ENCODE assay signal across 1 cellular context in the genomic region with DNA sequence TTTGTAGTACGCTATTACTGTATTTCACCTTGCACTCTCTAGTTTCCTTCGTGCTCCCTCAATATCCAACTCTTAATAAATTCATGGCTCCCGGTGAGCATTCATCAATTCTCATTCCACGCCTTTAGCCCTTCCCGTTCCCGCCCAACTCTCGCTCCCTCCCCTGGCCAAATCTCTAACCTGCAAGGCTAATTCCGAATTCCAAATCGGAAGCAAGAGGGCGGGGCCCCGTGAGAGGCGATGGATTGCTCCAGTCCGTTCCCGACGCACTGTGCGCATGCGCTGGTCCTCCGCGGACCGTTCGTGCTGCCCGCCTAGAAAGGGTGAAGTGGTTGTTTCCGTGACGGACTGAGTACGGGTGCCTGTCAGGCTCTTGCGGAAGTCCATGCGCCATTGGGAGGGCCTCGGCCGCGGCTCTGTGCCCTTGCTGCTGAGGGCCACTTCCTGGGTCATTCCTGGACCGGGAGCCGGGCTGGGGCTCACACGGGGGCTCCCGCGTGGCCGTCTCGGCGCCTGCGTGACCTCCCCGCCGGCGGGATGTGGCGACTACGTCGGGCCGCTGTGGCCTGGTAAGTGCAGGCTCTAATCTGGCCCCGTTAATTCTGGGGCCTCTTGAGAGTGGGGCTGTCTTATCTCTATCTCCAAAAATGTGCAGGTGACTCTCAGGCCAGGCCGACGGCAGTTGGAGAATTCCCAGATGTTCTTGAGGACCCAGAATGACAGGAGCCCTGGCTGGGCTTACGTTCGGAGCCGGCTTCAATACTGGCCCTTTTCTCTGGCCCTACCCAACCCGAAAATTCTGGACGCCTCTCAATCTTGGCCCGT.
TF ChIP-seq lines count a peak whose summit lies in the region.

A gene with protein sequence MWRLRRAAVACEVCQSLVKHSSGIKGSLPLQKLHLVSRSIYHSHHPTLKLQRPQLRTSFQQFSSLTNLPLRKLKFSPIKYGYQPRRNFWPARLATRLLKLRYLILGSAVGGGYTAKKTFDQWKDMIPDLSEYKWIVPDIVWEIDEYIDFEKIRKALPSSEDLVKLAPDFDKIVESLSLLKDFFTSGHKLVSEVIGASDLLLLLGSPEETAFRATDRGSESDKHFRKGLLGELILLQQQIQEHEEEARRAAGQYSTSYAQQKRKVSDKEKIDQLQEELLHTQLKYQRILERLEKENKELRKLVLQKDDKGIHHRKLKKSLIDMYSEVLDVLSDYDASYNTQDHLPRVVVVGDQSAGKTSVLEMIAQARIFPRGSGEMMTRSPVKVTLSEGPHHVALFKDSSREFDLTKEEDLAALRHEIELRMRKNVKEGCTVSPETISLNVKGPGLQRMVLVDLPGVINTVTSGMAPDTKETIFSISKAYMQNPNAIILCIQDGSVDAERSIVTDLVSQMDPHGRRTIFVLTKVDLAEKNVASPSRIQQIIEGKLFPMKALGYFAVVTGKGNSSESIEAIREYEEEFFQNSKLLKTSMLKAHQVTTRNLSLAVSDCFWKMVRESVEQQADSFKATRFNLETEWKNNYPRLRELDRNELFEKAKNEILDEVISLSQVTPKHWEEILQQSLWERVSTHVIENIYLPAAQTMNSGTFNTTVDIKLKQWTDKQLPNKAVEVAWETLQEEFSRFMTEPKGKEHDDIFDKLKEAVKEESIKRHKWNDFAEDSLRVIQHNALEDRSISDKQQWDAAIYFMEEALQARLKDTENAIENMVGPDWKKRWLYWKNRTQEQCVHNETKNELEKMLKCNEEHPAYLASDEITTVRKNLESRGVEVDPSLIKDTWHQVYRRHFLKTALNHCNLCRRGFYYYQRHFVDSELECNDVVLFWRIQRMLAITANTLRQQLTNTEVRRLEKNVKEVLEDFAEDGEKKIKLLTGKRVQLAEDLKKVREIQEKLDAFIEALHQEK (plus strand): TSS at position 368 of the 825 bp plus-strand sequence. CDS start 170 bp downstream, at position 538.

TF ChIP-seq in HCT116, 20 proteins besides CTCF, POLR2A, EP300 and RAD21 (continued from another document):
- TF ChIP-seq JUND (IDR thresholded peaks at IDR 0.05), result no peak
- TF ChIP-seq POLR2AphosphoS5 (IDR thresholded peaks at IDR 0.05; ENCODE audit: low read depth, low read length), result peak; percentile 85
- TF ChIP-seq, protein P1, sequence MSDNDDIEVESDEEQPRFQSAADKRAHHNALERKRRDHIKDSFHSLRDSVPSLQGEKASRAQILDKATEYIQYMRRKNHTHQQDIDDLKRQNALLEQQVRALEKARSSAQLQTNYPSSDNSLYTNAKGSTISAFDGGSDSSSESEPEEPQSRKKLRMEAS (IDR thresholded peaks at IDR 0.05), result peak; percentile 94
- TF ChIP-seq EZH2phosphoT487 (IDR thresholded peaks at IDR 0.05; ENCODE audit: borderline replicate concordance), result no peak
- TF ChIP-seq, protein P2, sequence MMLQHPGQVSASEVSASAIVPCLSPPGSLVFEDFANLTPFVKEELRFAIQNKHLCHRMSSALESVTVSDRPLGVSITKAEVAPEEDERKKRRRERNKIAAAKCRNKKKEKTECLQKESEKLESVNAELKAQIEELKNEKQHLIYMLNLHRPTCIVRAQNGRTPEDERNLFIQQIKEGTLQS (IDR thresholded peaks at IDR 0.05), result no peak; the same call in 1 of the 2 replicates
- TF ChIP-seq, protein P3, sequence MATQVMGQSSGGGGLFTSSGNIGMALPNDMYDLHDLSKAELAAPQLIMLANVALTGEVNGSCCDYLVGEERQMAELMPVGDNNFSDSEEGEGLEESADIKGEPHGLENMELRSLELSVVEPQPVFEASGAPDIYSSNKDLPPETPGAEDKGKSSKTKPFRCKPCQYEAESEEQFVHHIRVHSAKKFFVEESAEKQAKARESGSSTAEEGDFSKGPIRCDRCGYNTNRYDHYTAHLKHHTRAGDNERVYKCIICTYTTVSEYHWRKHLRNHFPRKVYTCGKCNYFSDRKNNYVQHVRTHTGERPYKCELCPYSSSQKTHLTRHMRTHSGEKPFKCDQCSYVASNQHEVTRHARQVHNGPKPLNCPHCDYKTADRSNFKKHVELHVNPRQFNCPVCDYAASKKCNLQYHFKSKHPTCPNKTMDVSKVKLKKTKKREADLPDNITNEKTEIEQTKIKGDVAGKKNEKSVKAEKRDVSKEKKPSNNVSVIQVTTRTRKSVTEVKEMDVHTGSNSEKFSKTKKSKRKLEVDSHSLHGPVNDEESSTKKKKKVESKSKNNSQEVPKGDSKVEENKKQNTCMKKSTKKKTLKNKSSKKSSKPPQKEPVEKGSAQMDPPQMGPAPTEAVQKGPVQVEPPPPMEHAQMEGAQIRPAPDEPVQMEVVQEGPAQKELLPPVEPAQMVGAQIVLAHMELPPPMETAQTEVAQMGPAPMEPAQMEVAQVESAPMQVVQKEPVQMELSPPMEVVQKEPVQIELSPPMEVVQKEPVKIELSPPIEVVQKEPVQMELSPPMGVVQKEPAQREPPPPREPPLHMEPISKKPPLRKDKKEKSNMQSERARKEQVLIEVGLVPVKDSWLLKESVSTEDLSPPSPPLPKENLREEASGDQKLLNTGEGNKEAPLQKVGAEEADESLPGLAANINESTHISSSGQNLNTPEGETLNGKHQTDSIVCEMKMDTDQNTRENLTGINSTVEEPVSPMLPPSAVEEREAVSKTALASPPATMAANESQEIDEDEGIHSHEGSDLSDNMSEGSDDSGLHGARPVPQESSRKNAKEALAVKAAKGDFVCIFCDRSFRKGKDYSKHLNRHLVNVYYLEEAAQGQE (IDR thresholded peaks at IDR 0.05; ENCODE audit: low read depth), result no peak
- no peak for TF ChIP-seq EZH2 (IDR thresholded peaks at IDR 0.05)
- TF ChIP-seq ZNF274 (IDR thresholded peaks at IDR 0.05; ENCODE audit: low read depth, low read length), result no peak
- 0 out of 2 replicates have a peak, but pooled peaks have one; percentile 13 for TF ChIP-seq EGR1 (IDR thresholded peaks at IDR 0.05; ENCODE audit: low read depth)
- peak; percentile 90 for TF ChIP-seq SRF (IDR thresholded peaks at IDR 0.05; ENCODE audit: low read depth)
